In genomic region chr5:57316798-57317327, GRCh38 we compare ENCODE assay signal across 11 cellular contexts.
DNase-seq lines count a peak whose midpoint lies in the region; ATAC-seq and TF ChIP-seq lines count a peak whose summit lies in the region.
"Had no signal": no experiment of that assay in that cellular context is flagged by ENCODE, and none has a peak within 500 bp of the region (broad histone marks: within the 10 kb centered on the region; RNA-seq: fewer than 3 reads in every experiment).

No MANE protein-coding gene starts in this region.

- H3K36me3 ChIP-seq in CD8-positive, alpha-beta T cell (ENCODE audit: insufficient read depth, low read length), result no peaks in the 10 kb centered on the region

- DNase-seq in CD8-positive, alpha-beta T cell, result no peak
- DNase-seq in astrocyte of the spinal cord (ENCODE audit: low read depth, low spot score), result peak; percentile 98
- no peak for DNase-seq in mesothelial cell of epicardium (ENCODE audit: low spot score in 2 of 2, unreplicated experiment in 2 of 2)
- no peak for DNase-seq in SKM-1 (lab: John Stamatoyannopoulos, UW; ENCODE audit: unreplicated experiment)
- DNase-seq in midbrain (lab: John Stamatoyannopoulos, UW), result no peak
- DNase-seq in NCI-H2107 (lab: John Stamatoyannopoulos, UW), result no peak
- no peak for DNase-seq in DMS 273 (lab: John Stamatoyannopoulos, UW; ENCODE audit: unreplicated experiment)
- DNase-seq: activated naive CD4-positive, alpha-beta T cell treated with anti-CD3 and anti-CD28 coated beads, Interleukin-2, amount 10 ng/mL, durations not matched to agents 7 days and 5 days; NCI-H1105; retina had no signal

- H3K4me1 Mint-ChIP-seq in CD8-positive, alpha-beta T cell (ENCODE audit: low read depth), result no peaks in the 10 kb centered on the region
- H3K4me1 Mint-ChIP-seq in mesothelial cell of epicardium, result peaks cover 8% of the 10 kb centered on the region
- H3K4me1 Mint-ChIP-seq: activated naive CD4-positive, alpha-beta T cell treated with anti-CD3 and anti-CD28 coated beads, Interleukin-2, amount 10 ng/mL, durations not matched to agents 7 days and 5 days had no signal

- no peaks in the 10 kb centered on the region for H3K27me3 ChIP-seq in CD8-positive, alpha-beta T cell (ENCODE audit: insufficient read depth, low read length)

- CTCF ChIA-PET in CD8-positive, alpha-beta T cell (lab: Charles Lee), result no interaction called here

- no peak overlapping the region for H3K4me3 Mint-ChIP-seq in CD8-positive, alpha-beta T cell
- no peak overlapping the region for H3K4me3 Mint-ChIP-seq in mesothelial cell of epicardium
- H3K4me3 Mint-ChIP-seq: activated naive CD4-positive, alpha-beta T cell treated with anti-CD3 and anti-CD28 coated beads, Interleukin-2, amount 10 ng/mL, durations not matched to agents 7 days and 5 days had no signal

- POLR2A ChIA-PET in CD8-positive, alpha-beta T cell (lab: Charles Lee), result no interaction called here

- peak; percentile 49 for ATAC-seq in CD8-positive, alpha-beta T cell
- peak; percentile 54 for ATAC-seq in HG03378 (IDR thresholded peaks at IDR 0.05; ENCODE audit: unreplicated experiment)

- H3K9me3 Mint-ChIP-seq in CD8-positive, alpha-beta T cell, result no peaks in the 10 kb centered on the region
- peaks cover 3% of the 10 kb centered on the region for H3K9me3 Mint-ChIP-seq in mesothelial cell of epicardium
- H3K9me3 Mint-ChIP-seq: activated naive CD4-positive, alpha-beta T cell treated with anti-CD3 and anti-CD28 coated beads, Interleukin-2, amount 10 ng/mL, durations not matched to agents 7 days and 5 days had no signal

- no peak overlapping the region for H3K27ac ChIP-seq in CD8-positive, alpha-beta T cell (ENCODE audit: low read depth, low read length)

- no peaks in the 10 kb centered on the region for H3K36me3 Mint-ChIP-seq in CD8-positive, alpha-beta T cell
- no peaks in the 10 kb centered on the region for H3K36me3 Mint-ChIP-seq in mesothelial cell of epicardium
- H3K36me3 Mint-ChIP-seq: activated naive CD4-positive, alpha-beta T cell treated with anti-CD3 and anti-CD28 coated beads, Interleukin-2, amount 10 ng/mL, durations not matched to agents 7 days and 5 days had no signal

- H3K27ac Mint-ChIP-seq in CD8-positive, alpha-beta T cell, result no peak overlapping the region
- H3K27ac Mint-ChIP-seq in mesothelial cell of epicardium, result peak overlapping the region; percentile 61
- H3K27ac Mint-ChIP-seq: activated naive CD4-positive, alpha-beta T cell treated with anti-CD3 and anti-CD28 coated beads, Interleukin-2, amount 10 ng/mL, durations not matched to agents 7 days and 5 days had no signal

- no peaks in the 10 kb centered on the region for H3K9me3 ChIP-seq in CD8-positive, alpha-beta T cell (ENCODE audit: low read length)

- H3K4me3 ChIP-seq in CD8-positive, alpha-beta T cell (ENCODE audit: low read depth, low read length), result no peak overlapping the region
- H3K4me3 ChIP-seq in astrocyte of the spinal cord (ENCODE audit: low read depth, low read length), result no peak overlapping the region

- in situ Hi-C loops in astrocyte of the spinal cord (cut with HindIII; ENCODE audit: low sequenced_read_pairs), result no loop called here

- TF ChIP-seq CTCF in CD8-positive, alpha-beta T cell (IDR thresholded peaks at IDR 0.05), result no peak
- TF ChIP-seq CTCF in astrocyte of the spinal cord (IDR thresholded peaks at IDR 0.05; ENCODE audit: low read depth, low read length), result no peak
- no peak for TF ChIP-seq CTCF in mesothelial cell of epicardium (IDR thresholded peaks at IDR 0.05; ENCODE audit: unreplicated experiment)

- peaks cover 12% of the 10 kb centered on the region for H3K27me3 Mint-ChIP-seq in CD8-positive, alpha-beta T cell (ENCODE audit: low read depth)
- no peaks in the 10 kb centered on the region for H3K27me3 Mint-ChIP-seq in mesothelial cell of epicardium (ENCODE audit: low read depth)

- intact Hi-C loops in CD8-positive, alpha-beta T cell (cut with DNase I, micrococcal nuclease), result no loop called here

- H3K4me1 ChIP-seq in CD8-positive, alpha-beta T cell (ENCODE audit: insufficient read depth, low read length), result no peaks in the 10 kb centered on the region
